In the genomic region with DNA sequence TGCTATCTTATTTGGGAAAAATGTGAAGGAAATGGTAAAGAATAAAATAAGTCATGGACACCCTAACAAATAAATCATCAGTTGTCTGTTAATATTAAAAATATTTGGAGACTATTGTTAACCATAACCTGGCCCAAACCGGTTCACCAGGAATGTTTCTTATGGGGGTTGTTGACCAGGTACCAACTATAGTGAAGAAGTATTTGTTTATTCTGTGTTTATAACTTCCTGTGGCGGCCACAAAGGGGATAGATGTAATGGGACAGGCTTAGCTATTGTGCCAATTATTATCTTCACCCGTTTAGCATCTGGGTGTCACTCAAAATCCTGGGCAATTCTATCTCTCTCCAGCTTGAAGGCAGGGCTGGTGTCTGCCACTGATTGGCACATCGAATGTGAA, we compare ENCODE assay signal across 22 cellular contexts.
"Had no signal": no experiment of that assay in that cellular context is flagged by ENCODE, and none has a peak within 500 bp of the region (broad histone marks: within the 10 kb centered on the region; RNA-seq: fewer than 3 reads in every experiment).

No MANE protein-coding gene starts in this region.

- H3K27ac ChIP-seq: brain microvascular endothelial cell, cardiac muscle cell, SJSA1 had no signal

- DNase-seq: activated CD4-positive, alpha-beta memory T cell treated with anti-CD3 and anti-CD28 coated beads for 36 hours; activated CD4-positive, alpha-beta T cell treated with anti-CD3 and anti-CD28 coated beads, Interleukin-2, amount 10 ng/mL, durations not matched to agents 7 days and 5 days; activated CD4-positive, CD25-positive, alpha-beta regulatory T cell; activated gamma-delta T cell treated with Interleukin-2 at 50 U/mL for 16 hours; activated naive CD4-positive, alpha-beta T cell treated with anti-CD3 and anti-CD28 coated beads, Interleukin-2, amount 10 ng/mL, durations not matched to agents 7 days and 5 days; activated naive CD8-positive, alpha-beta T cell treated with anti-CD3 and anti-CD28 coated beads for 36 hours; activated T-cell treated with anti-CD3 and anti-CD28 coated beads for 4 hours; activated T-cell treated with anti-CD3 and anti-CD28 coated beads, Interleukin-2, amount 50 U/mL, for 48 hours; brain microvascular endothelial cell; Karpas-422; MM.1S; NCI-H1105; NCI-H1930; NCI-H2107; NCI-H2227 treated with DMSO at 0.1 percent for 48 hours; NCI-H446 treated with DMSO at 0.1 percent for 48 hours; NCI-H526 treated with DMSO at 0.1 percent for 48 hours; SHP77; SW 1271 had no signal

- H3K27me3 ChIP-seq: brain microvascular endothelial cell, cardiac muscle cell, SJSA1 had no signal

- ATAC-seq: SK-N-SH treated with all-trans-retinoic acid at 6 μM for 48 hours had no signal

- H3K4me1 ChIP-seq: SJSA1 had no signal

- H3K36me3 ChIP-seq: brain microvascular endothelial cell, cardiac muscle cell, SJSA1 had no signal

- H3K9me3 ChIP-seq: SJSA1 had no signal

- H3K4me3 ChIP-seq: cardiac muscle cell, SJSA1 had no signal
